1 cellular context compared by ENCODE assay signal in the genomic region with DNA sequence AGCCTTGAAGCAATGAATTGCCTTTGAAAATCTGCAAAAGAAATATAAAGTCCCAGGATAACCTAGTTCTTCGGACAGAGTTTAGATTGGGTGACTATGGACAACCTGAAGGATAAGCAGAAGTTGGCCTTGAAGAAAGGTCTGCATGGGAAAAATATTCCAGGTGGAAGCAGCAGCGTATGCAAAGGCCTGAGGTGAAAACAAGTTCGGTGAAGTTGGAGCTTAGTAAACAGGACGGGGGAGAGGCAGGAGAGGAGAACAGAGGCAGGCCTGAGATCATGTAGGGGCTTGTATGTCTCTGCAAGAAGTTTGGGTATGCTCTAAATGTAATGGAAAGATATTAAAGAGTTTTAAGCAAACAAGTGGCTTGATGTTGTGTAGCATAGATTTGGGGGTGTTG.
TF ChIP-seq lines count a peak whose summit lies in the region.

No MANE protein-coding gene starts in this region.

TF ChIP-seq in H1, 55 proteins besides CTCF, POLR2A, EP300 and RAD21:
- no peak for TF ChIP-seq JUND (IDR thresholded peaks at IDR 0.05; ENCODE audit: low read length)
- TF ChIP-seq SIX5 (IDR thresholded peaks at IDR 0.05; ENCODE audit: low read depth, low read length), result no peak
- no peak for TF ChIP-seq SAP30 (IDR thresholded peaks at IDR 0.05; ENCODE audit: insufficient read depth, insufficient replicate concordance, low read length)
- TF ChIP-seq, protein P1, sequence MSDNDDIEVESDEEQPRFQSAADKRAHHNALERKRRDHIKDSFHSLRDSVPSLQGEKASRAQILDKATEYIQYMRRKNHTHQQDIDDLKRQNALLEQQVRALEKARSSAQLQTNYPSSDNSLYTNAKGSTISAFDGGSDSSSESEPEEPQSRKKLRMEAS (IDR thresholded peaks at IDR 0.05), result no peak
- TF ChIP-seq CTBP2 (IDR thresholded peaks at IDR 0.05; ENCODE audit: borderline replicate concordance, insufficient read depth, insufficient read length, low read length), result no peak
- no peak for TF ChIP-seq TBP (IDR thresholded peaks at IDR 0.05; ENCODE audit: low read depth, low read length)
- no peak for TF ChIP-seq CHD1 (IDR thresholded peaks at IDR 0.05; ENCODE audit: low read depth, low read length)
- TF ChIP-seq NANOG (IDR thresholded peaks at IDR 0.05; ENCODE audit: insufficient read depth, low read depth, low read length, poor library complexity, severe bottlenecking), result no peak
- no peak for TF ChIP-seq GTF2F1 (IDR thresholded peaks at IDR 0.05; ENCODE audit: borderline replicate concordance, low read depth, low read length)
- no peak for TF ChIP-seq SUZ12 (IDR thresholded peaks at IDR 0.05; ENCODE audit: low read length)
- TF ChIP-seq TAF1 (IDR thresholded peaks at IDR 0.05; ENCODE audit: low read depth, low read length), result no peak
- TF ChIP-seq YY1 (IDR thresholded peaks at IDR 0.05; ENCODE audit: low read depth, low read length), result no peak
- no peak for TF ChIP-seq CHD2 (IDR thresholded peaks at IDR 0.05; ENCODE audit: low read length)
- TF ChIP-seq, protein P2, sequence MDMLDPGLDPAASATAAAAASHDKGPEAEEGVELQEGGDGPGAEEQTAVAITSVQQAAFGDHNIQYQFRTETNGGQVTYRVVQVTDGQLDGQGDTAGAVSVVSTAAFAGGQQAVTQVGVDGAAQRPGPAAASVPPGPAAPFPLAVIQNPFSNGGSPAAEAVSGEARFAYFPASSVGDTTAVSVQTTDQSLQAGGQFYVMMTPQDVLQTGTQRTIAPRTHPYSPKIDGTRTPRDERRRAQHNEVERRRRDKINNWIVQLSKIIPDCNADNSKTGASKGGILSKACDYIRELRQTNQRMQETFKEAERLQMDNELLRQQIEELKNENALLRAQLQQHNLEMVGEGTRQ (IDR thresholded peaks at IDR 0.05; ENCODE audit: low read length), result no peak
